In genomic region chr18:75915941-75916640, GRCh38 we compare ENCODE assay signal across 12 cellular contexts.
DNase-seq lines count a peak whose midpoint lies in the region; ATAC-seq and TF ChIP-seq lines count a peak whose summit lies in the region.
"Had no signal": no experiment of that assay in that cellular context is flagged by ENCODE, and none has a peak within 500 bp of the region (broad histone marks: within the 10 kb centered on the region; RNA-seq: fewer than 3 reads in every experiment).

No MANE protein-coding gene starts in this region.

- H3K36me3 Mint-ChIP-seq in HFFc6 (ENCODE audit: low read depth), result no peaks in the 10 kb centered on the region
- H3K36me3 Mint-ChIP-seq: memory B cell had no signal

- ATAC-seq in SK-N-SH treated with all-trans-retinoic acid at 6 μM for 48 hours, result no peak

- DNase-seq in SK-N-SH (peak; percentile 94), brain microvascular endothelial cell (no peak), lower leg skin (ENCODE audit: low spot score in 2 of 2) (no peak), tibial nerve (ENCODE audit: low spot score in 2 of 2) (no peak), MM.1S (no peak), Kasumi-1 (lab: John Stamatoyannopoulos, UW) (no peak), HFFc6 (no peak)
- DNase-seq: activated effector memory CD4-positive, alpha-beta T cell treated with Interleukin-2 at 50 U/mL for 16 hours; NCI-H446 had no signal

- CTCF ChIA-PET in SK-N-SH (lab: Yijun Ruan, JAX), result interaction anchor here (0.8 kb wide), 1 partner anchor 19 kb away, joined by 3 read pairs; no protein-coding TSS in a partner anchor

- no peak overlapping the region for H3K27ac Mint-ChIP-seq in HFFc6
- H3K27ac Mint-ChIP-seq: memory B cell had no signal

- 13% methylated on average over 14 of the region's 80 CpGs for WGBS in SK-N-SH (ENCODE audit: low lambda C conversion rate)
- WGBS in lower leg skin, 2 donors, result 4 to 5% methylated on average over 42 to 56 of the region's 80 CpGs
- WGBS in tibial nerve, 2 donors, result 6% methylated on average over 23 to 46 of the region's 80 CpGs

- H3F3A ChIP-seq in SK-N-SH (replicated peaks; ENCODE audit: insufficient read depth), result no peaks in the 10 kb centered on the region
- H3F3A ChIP-seq in MM.1S (ENCODE audit: insufficient read depth, low read length), result no peaks in the 10 kb centered on the region

- H3K9me3 Mint-ChIP-seq in HFFc6, result peaks cover 12% of the 10 kb centered on the region

- H3K4me2 ChIP-seq in SK-N-SH (no peak overlapping the region), MM.1S (ENCODE audit: low read depth, low read length) (no peak overlapping the region)
- H3K4me2 ChIP-seq: BLaER1 had no signal

- H3K4me1 ChIP-seq in SK-N-SH (ENCODE audit: control insufficient read depth in 1 of 2, insufficient read depth in 2 of 2, low read depth in 1 of 2, low read length in 1 of 2) (peaks cover 0 to 3% of the 10 kb centered on the region in 2 experiments; a peak in 1 of 4 replicates), tibial nerve (peaks cover 0 to 11% (median 0%) of the 10 kb centered on the region in 4 donors), MM.1S (ENCODE audit: low read length) (no peaks in the 10 kb centered on the region)
- H3K4me1 ChIP-seq: BLaER1 had no signal

- peak overlapping the region in 1 of 2 experiments; percentile 45; a peak in 2 of 4 replicates for H3K4me3 ChIP-seq in SK-N-SH (ENCODE audit: low read depth in 2 of 2, low read length in 1 of 2)
- H3K4me3 ChIP-seq in brain microvascular endothelial cell (ENCODE audit: low read depth, low read length), result peak overlapping the region; percentile 44
- peak overlapping the region; percentile 12 for H3K4me3 ChIP-seq in lower leg skin (ENCODE audit: low read depth, poor library complexity, severe bottlenecking)
- H3K4me3 ChIP-seq in tibial nerve, result peak overlapping the region; percentile 22 to 56 (median 31)
- H3K4me3 ChIP-seq in MM.1S (ENCODE audit: low read length), result no peak overlapping the region
- H3K4me3 ChIP-seq: BLaER1 had no signal

- H4K20me1 ChIP-seq in SK-N-SH (ENCODE audit: insufficient read depth), result no peaks in the 10 kb centered on the region
- H4K20me1 ChIP-seq in MM.1S (ENCODE audit: insufficient read depth, low read length), result no peaks in the 10 kb centered on the region
- H4K20me1 ChIP-seq: BLaER1 had no signal

- TF ChIP-seq CTCF in SK-N-SH (IDR thresholded peaks at IDR 0.05), result no peak
- TF ChIP-seq CTCF in brain microvascular endothelial cell (IDR thresholded peaks at IDR 0.05; ENCODE audit: low read depth, low read length, missing control alignments), result no peak
- no peak for TF ChIP-seq CTCF in lower leg skin (IDR thresholded peaks at IDR 0.05)
- no peak for TF ChIP-seq CTCF in tibial nerve (IDR thresholded peaks at IDR 0.05)
- no peak for TF ChIP-seq CTCF in MM.1S (IDR thresholded peaks at IDR 0.05; ENCODE audit: low read length)
- no peak for TF ChIP-seq CTCF in HFFc6 (IDR thresholded peaks at IDR 0.05)

- H3K4me1 Mint-ChIP-seq in HFFc6 (ENCODE audit: low read depth), result no peaks in the 10 kb centered on the region
- H3K4me1 Mint-ChIP-seq: memory B cell had no signal

- H3K36me3 ChIP-seq in SK-N-SH (replicated peaks in 1 of 2; ENCODE audit: control insufficient read depth in 1 of 2, insufficient read depth in 2 of 2, low read length in 1 of 2) (no peaks in the 10 kb centered on the region), brain microvascular endothelial cell (replicated peaks) (no peaks in the 10 kb centered on the region), tibial nerve (no peaks in the 10 kb centered on the region), MM.1S (replicated peaks; ENCODE audit: insufficient read depth, low read length) (no peaks in the 10 kb centered on the region)
- H3K36me3 ChIP-seq: BLaER1 had no signal

- in situ Hi-C loops in brain microvascular endothelial cell (cut with HindIII; ENCODE audit: low pct_ligation_motif_present, low sequenced_read_pairs), result no loop called here

- H3K79me2 ChIP-seq in SK-N-SH (ENCODE audit: insufficient read depth) (no peaks in the 10 kb centered on the region), MM.1S (ENCODE audit: low read length) (no peaks in the 10 kb centered on the region)

- TF ChIP-seq RAD21 in SK-N-SH (IDR thresholded peaks at IDR 0.05; ENCODE audit: low read length), result no peak

- H3K27ac ChIP-seq in SK-N-SH (ENCODE audit: low read depth in 2 of 2, low read length in 1 of 2), result no peak overlapping the region
- no peak overlapping the region for H3K27ac ChIP-seq in brain microvascular endothelial cell
- H3K27ac ChIP-seq in tibial nerve, result no peak overlapping the region
- H3K27ac ChIP-seq in MM.1S (ENCODE audit: low read length), result no peak overlapping the region
- H3K27ac ChIP-seq: BLaER1 had no signal

- TF ChIP-seq EP300 in SK-N-SH (IDR thresholded peaks at IDR 0.05; ENCODE audit: borderline replicate concordance in 1 of 2, low read depth in 1 of 2, low read length in 1 of 2) (no peak), tibial nerve (IDR thresholded peaks at IDR 0.05) (no peak)

- no peak overlapping the region for H3K9ac ChIP-seq in SK-N-SH
- H3K9ac ChIP-seq in MM.1S (ENCODE audit: low read length), result no peak overlapping the region
- H3K9ac ChIP-seq: BLaER1 had no signal

- no peaks in the 10 kb centered on the region; the same call in 1 of the 2 replicates for H3K27me3 Mint-ChIP-seq in HFFc6 (ENCODE audit: insufficient read depth)

- H3K9me2 ChIP-seq in SK-N-SH (no peaks in the 10 kb centered on the region), MM.1S (replicated peaks; ENCODE audit: insufficient read depth, low read length) (no peaks in the 10 kb centered on the region)

- TF ChIP-seq POLR2A in lower leg skin (IDR thresholded peaks at IDR 0.05), result no peak
- TF ChIP-seq POLR2A in tibial nerve (IDR thresholded peaks at IDR 0.05), result no peak

- H2AFZ ChIP-seq in SK-N-SH (ENCODE audit: low read depth), result no peak overlapping the region
- no peak overlapping the region for H2AFZ ChIP-seq in MM.1S (ENCODE audit: low read length)

- no peaks in the 10 kb centered on the region for H3K9me3 ChIP-seq in SK-N-SH
- H3K9me3 ChIP-seq in tibial nerve, result no peaks in the 10 kb centered on the region
- H3K9me3 ChIP-seq in MM.1S (replicated peaks; ENCODE audit: insufficient read depth, low read length), result no peaks in the 10 kb centered on the region; the same call in 1 of the 2 replicates

- no peak overlapping the region for H3K4me3 Mint-ChIP-seq in HFFc6
- H3K4me3 Mint-ChIP-seq: memory B cell had no signal

- POLR2A ChIA-PET in SK-N-SH (lab: Yijun Ruan, JAX), result no interaction called here

- intact Hi-C loops in lower leg skin (cut with DNase I; ENCODE audit: low total_unique reads), result no loop called here

- H3K27me3 ChIP-seq in SK-N-SH (ENCODE audit: insufficient read depth) (no peaks in the 10 kb centered on the region), brain microvascular endothelial cell (replicated peaks) (no peaks in the 10 kb centered on the region), tibial nerve (peaks cover 0 to 19% of the 10 kb centered on the region in 2 donors), MM.1S (replicated peaks; ENCODE audit: insufficient read depth, low read length) (no peaks in the 10 kb centered on the region)
- H3K27me3 ChIP-seq: BLaER1 had no signal

TF ChIP-seq in SK-N-SH, 30 proteins besides CTCF, POLR2A, EP300 and RAD21 (continues in another document):
- TF ChIP-seq MEF2A (IDR thresholded peaks at IDR 0.05; ENCODE audit: borderline replicate concordance, low read depth) (no peak), EZH2phosphoT487 (IDR thresholded peaks at IDR 0.05; ENCODE audit: borderline replicate concordance, low read depth) (no peak), JUND (IDR thresholded peaks at IDR 0.05) (no peak), RFX5 (IDR thresholded peaks at IDR 0.05; ENCODE audit: low read length) (no peak), GABPA (IDR thresholded peaks at IDR 0.05; ENCODE audit: low read depth) (no peak)

TF ChIP-seq in SK-N-SH treated with all-trans-retinoic acid at 6 μM for 48 hours, 23 proteins besides CTCF, POLR2A, EP300 and RAD21:
- TF ChIP-seq ZFP30 (CRISPR knock-in tag; IDR thresholded peaks at IDR 0.05) (no peak), ISL1 (CRISPR knock-in tag; IDR thresholded peaks at IDR 0.05) (no peak), BACH2 (CRISPR knock-in tag; IDR thresholded peaks at IDR 0.05; ENCODE audit: borderline replicate concordance) (no peak), OSR1 (CRISPR knock-in tag; IDR thresholded peaks at IDR 0.05) (no peak), TOX (CRISPR knock-in tag; IDR thresholded peaks at IDR 0.05; ENCODE audit: borderline replicate concordance) (no peak), TSHZ2 (CRISPR knock-in tag; IDR thresholded peaks at IDR 0.05) (no peak), TCF4 (CRISPR knock-in tag; IDR thresholded peaks at IDR 0.05; ENCODE audit: borderline replicate concordance) (no peak), ZNF70 (CRISPR knock-in tag; IDR thresholded peaks at IDR 0.05) (no peak), ESRRG (CRISPR knock-in tag; IDR thresholded peaks at IDR 0.05) (no peak)
